ENCODE assay signal across 8 cellular contexts in genomic region chr7:127391591-127392181, GRCh38. TPM values are rescaled to one million over a fixed set of nuclear protein-coding genes. Genes with fewer than 3 reads are reported as not detected.
DNase-seq lines count a peak whose midpoint lies in the region; ATAC-seq, FAIRE-seq and TF ChIP-seq lines count a peak whose summit lies in the region.

No MANE protein-coding gene starts in this region.

- H3K4me3 ChIP-seq in BJ (ENCODE audit: low read depth, low read length) (peak overlapping the region; percentile 92), K562 (peak overlapping the region; percentile 92), iPS-18c (ENCODE audit: insufficient read depth, low read depth, low read length) (peak overlapping the region; percentile 91)

- ATAC-seq in GM19025 (IDR thresholded peaks at IDR 0.05; ENCODE audit: low read depth, unreplicated experiment) (peak; percentile 38), HG03139 (IDR thresholded peaks at IDR 0.05; ENCODE audit: unreplicated experiment) (peak; percentile 37), K562 (peak; percentile 47)

- under 1% methylated on average over 50 of the region's 66 CpGs for whole genome bisulfite sequencing in K562 (ENCODE audit: insufficient coverage, low coverage, missing lambda C conversion rate)

- H3K9me3 ChIP-seq in K562 (replicated peaks; ENCODE audit: control insufficient read depth, insufficient read depth, low read depth, low read length) (no peaks in the 10 kb centered on the region), iPS-18c (ENCODE audit: control insufficient read depth, insufficient read depth, low read length) (no peaks in the 10 kb centered on the region)

- peak overlapping the region; percentile 97 for H3K27ac ChIP-seq in K562 (ENCODE audit: extremely low read depth, low read depth, low read length)

- TF ChIP-seq RAD21 in K562 (CRISPR knock-in tag; conservative IDR thresholded peaks at IDR 0.05 in 1 of 2, IDR thresholded peaks at IDR 0.05 in 1 of 2) = no peak

- BruUV-seq in K562 (replicated peaks; lab: Mats Ljungman, UMichigan) = no TSS peak

- no peak for TF ChIP-seq POLR2A in K562 (conservative IDR thresholded peaks at IDR 0.05)

- in situ Hi-C loops in K562 (cut with MboI) = no loop called here

- peaks cover 28 to 31% of the 10 kb centered on the region in 2 experiments for H3K4me1 ChIP-seq in K562 (replicated peaks in 1 of 2; ENCODE audit: control insufficient read depth in 2 of 2, insufficient read depth in 2 of 2, low read length in 2 of 2)

- POLR2A ChIA-PET in BJ (lab: Charles Lee) = no interaction called here
- POLR2A ChIA-PET in K562 (lab: Yijun Ruan, JAX) = interaction anchor here (0.5 to 2.3 kb wide), 10 partner anchors 9 to 194 kb away, joined by 3 to 22 read pairs (median 4); partner anchors contain the start of gene GCC1

- CTCF ChIA-PET in BJ (lab: Yijun Ruan, JAX) (interaction anchor here (1.1 kb wide), 1 partner anchor 43 kb away, joined by 3 read pairs; no protein-coding TSS in a partner anchor), K562 (lab: Yijun Ruan, JAX; ENCODE audit: low intra/inter-chr PET ratio) (interaction anchor here (0.7 kb wide), 1 partner anchor 818 kb away, joined by 3 read pairs; no protein-coding TSS in a partner anchor)

- peaks cover 63% of the 10 kb centered on the region for H3K79me2 ChIP-seq in K562 (ENCODE audit: control insufficient read depth, insufficient read depth, low read length)

- no peak for FAIRE-seq in K562 (lab: Jason Lieb, UNC)

- intact Hi-C loops in K562 (cut with micrococcal nuclease) = loop anchor here (2.0 kb wide), 2 partner anchors 27 to 43 kb away; no protein-coding TSS in a partner anchor

- peak overlapping the region; percentile 97 for H3K4me2 ChIP-seq in K562 (ENCODE audit: insufficient read depth, low read length)

- no peak for TF ChIP-seq EP300 in K562 (IDR thresholded peaks at IDR 0.05; ENCODE audit: low read length)

- DNase-seq in BJ (ENCODE audit: low read depth) = no peak
- peak; percentile 19 to 65 (median 41) for DNase-seq in T-helper 1 cell
- peak in 2 of 4 experiments; percentile 49 to 56 for DNase-seq in K562 (ENCODE audit: extremely low read depth in 1 of 4, low spot score in 3 of 4)
- DNase-seq in stimulated activated CD4-positive, alpha-beta T cell treated with anti-CD3 and anti-CD28 coated beads, Interleukin-1b, Interleukin-23, amount 100 ng/mL, for 24 hours (ENCODE audit: low read depth in 4 of 4, low spot score in 1 of 4) = peak in 3 of 4 experiments; percentile 10 to 35 (median 19)
- DNase-seq in NCI-H187 treated with DMSO at 0.1 percent for 48 hours (lab: John Stamatoyannopoulos, UW) = no peak

- H3K36me3 ChIP-seq in BJ (ENCODE audit: control insufficient read depth, insufficient read depth, low read length) (peaks cover 1% of the 10 kb centered on the region; the same call in 1 of the 2 replicates), K562 (ENCODE audit: control insufficient read depth, insufficient read depth, low read length) (peaks cover 44% of the 10 kb centered on the region)

- peak overlapping the region; percentile 97 to 99 for H3K9ac ChIP-seq in K562 (ENCODE audit: insufficient read depth in 1 of 2, low read depth in 2 of 2, low read length in 2 of 2)

- H3K27me3 ChIP-seq in BJ (ENCODE audit: control insufficient read depth, insufficient read depth, low read length) (no peaks in the 10 kb centered on the region), K562 (ENCODE audit: control insufficient read depth in 2 of 2, insufficient read depth in 2 of 2, low read length in 2 of 2) (no peaks in the 10 kb centered on the region)

- TF ChIP-seq CTCF in BJ (IDR thresholded peaks at IDR 0.05; ENCODE audit: insufficient read depth, low read depth, low read length) = no peak
- TF ChIP-seq CTCF in K562 (IDR thresholded peaks at IDR 0.05 in 2 of 3, conservative IDR thresholded peaks at IDR 0.05 in 1 of 3; ENCODE audit: insufficient read depth in 2 of 3, low read depth in 1 of 3, low read length in 3 of 3) = no peak

- H2AFZ ChIP-seq in K562 (ENCODE audit: low read depth, low read length) = peak overlapping the region; percentile 84

- peaks cover 4% of the 10 kb centered on the region; the same call in 1 of the 2 replicates for H4K20me1 ChIP-seq in K562 (replicated peaks; ENCODE audit: control insufficient read depth, insufficient read depth, low read length)

- no peaks in the 10 kb centered on the region for H3K9me1 ChIP-seq in K562 (ENCODE audit: control insufficient read depth, insufficient read depth, low read length)

TF ChIP-seq in K562, 482 proteins besides CTCF, POLR2A, EP300 and RAD21 (continues in another document):
- no peak for TF ChIP-seq ATF4 (CRISPR knock-in tag; IDR thresholded peaks at IDR 0.05)
- no peak for TF ChIP-seq ZNF232 (CRISPR knock-in tag; IDR thresholded peaks at IDR 0.05)
- peak; percentile 72 for TF ChIP-seq E2F3 (CRISPR knock-in tag; IDR thresholded peaks at IDR 0.05)
- peak; percentile 82; the same call in 1 of the 2 replicates for TF ChIP-seq E2F1 (CRISPR knock-in tag; IDR thresholded peaks at IDR 0.05)
- no peak for TF ChIP-seq SMARCC2 (IDR thresholded peaks at IDR 0.05; ENCODE audit: low read depth)
- no peak for TF ChIP-seq ZNF507 (tag; conservative IDR thresholded peaks at IDR 0.05)
- TF ChIP-seq SRSF1 (IDR thresholded peaks at IDR 0.05; ENCODE audit: low read depth, low read length) = no peak
- TF ChIP-seq ELK3 (CRISPR knock-in tag; IDR thresholded peaks at IDR 0.05) = no peak
- no peak for TF ChIP-seq RAD51 (IDR thresholded peaks at IDR 0.05; ENCODE audit: borderline replicate concordance, low read depth)
- no peak for TF ChIP-seq NCOA4 (IDR thresholded peaks at IDR 0.05; ENCODE audit: partially characterized antibody)
- no peak for TF ChIP-seq DDX20 (tag; IDR thresholded peaks at IDR 0.05; ENCODE audit: low read depth)
- TF ChIP-seq GATAD2B (IDR thresholded peaks at IDR 0.05; ENCODE audit: borderline replicate concordance) = peak; percentile 92
- TF ChIP-seq CREB1 (IDR thresholded peaks at IDR 0.05) = no peak
- no peak for TF ChIP-seq CREB1 (CRISPR knock-in tag; IDR thresholded peaks at IDR 0.05)
- TF ChIP-seq ZBTB1 (CRISPR knock-in tag; IDR thresholded peaks at IDR 0.05; ENCODE audit: borderline replicate concordance, low read depth) = no peak
- TF ChIP-seq PREB (CRISPR knock-in tag; IDR thresholded peaks at IDR 0.05) = 0 out of 2 replicates have a peak, but pooled peaks have one; percentile 74
- TF ChIP-seq HNRNPL (IDR thresholded peaks at IDR 0.05; ENCODE audit: low read depth, low read length) = no peak

RNA-seq across cellular contexts. Expression of gene ZNF800, which starts 0.8 kb away (rescaled TPM):
- polyA plus RNA-seq in BJ (2011; rRNA removed) (6.2 and 9.3 TPM in 2 replicates), K562 (2011; rRNA removed) (23.8 and 33.4 TPM in 2 replicates), K562 (2014; fragmentation: Illumina TruSeq; extraction: Trizol) (29.0 and 46.7 TPM in 2 replicates), K562 (2014; fragmentation: Nextera tagmentation; extraction: Ambion mirVana) (1 to 10 TPM; 7.5 to 9.3 TPM), K562 (2014; rRNA removed) (18.9 and 19.3 TPM in 2 replicates)
- polyA minus RNA-seq in BJ (2011; rRNA and poly(A)+ RNA removed) = 9.5 and 14.2 TPM in 2 replicates
- total RNA-seq in K562 (2011; cell fraction: chromatin; rRNA removed; ENCODE audit: low replicate concordance) = 28.7 and 131 TPM in 2 replicates
- 19.2 and 29.9 TPM in 2 replicates for total RNA-seq in K562 (2011; cell fraction: nucleolus; rRNA removed)
- 38.3 and 60.6 TPM in 2 replicates for total RNA-seq in K562 (2011; cell fraction: nucleoplasm; rRNA removed)
- total RNA-seq in K562 (2014; rRNA removed) (21.0 and 25.2 TPM in 2 replicates), K562 (2014; rRNA removed; fragmentation: Illumina TruSeq; extraction: Trizol) (46.1 and 51.1 TPM in 2 replicates), K562 (2015; rRNA removed; fragmentation: Illumina TruSeq; extraction: Trizol) (54.0 and 58.3 TPM in 2 replicates), K562 (2021) (48.5 and 50.2 TPM in 2 replicates)
- polyA plus RNA-seq in K562 (2011; cell fraction: cytosol; rRNA removed) = 12.3 and 14.2 TPM in 2 replicates
- polyA plus RNA-seq in K562 (2011; cell fraction: nucleus; rRNA removed) = 53.9 and 61.4 TPM in 2 replicates
- 19.6 and 27.8 TPM in 2 replicates for polyA plus RNA-seq in K562 (2012)
- polyA minus RNA-seq in K562 (2011; rRNA and poly(A)+ RNA removed) = 61.9 and 63.0 TPM in 2 replicates
- 22.8 and 31.1 TPM in 2 replicates for polyA minus RNA-seq in K562 (2011; cell fraction: cytosol; rRNA and poly(A)+ RNA removed)
- 83.5 and 119 TPM in 2 replicates for polyA minus RNA-seq in K562 (2011; cell fraction: nucleus; rRNA and poly(A)+ RNA removed)

Comparison
In these comparisons a context has a peak if more than half of its experiments do, and no peak if none do; other contexts are left out.
1. DNase-seq: peak in T-helper 1 cell (5 of 5) and stimulated activated CD4-positive, alpha-beta T cell treated with anti-CD3 and anti-CD28 coated beads, Interleukin-1b, Interleukin-23, amount 100 ng/mL, for 24 hours (3 of 4); none in BJ (single experiment) and NCI-H187 treated with DMSO at 0.1 percent for 48 hours (single experiment).
2. Peak in every context shown above with its lines, with median percentiles within 50 percentile points of each other: H3K4me3 ChIP-seq and ATAC-seq.